In genomic region chr15:31393441-31394091, GRCh38 we compare ENCODE assay signal across 8 cellular contexts.
DNase-seq lines count a peak whose midpoint lies in the region; ATAC-seq and TF ChIP-seq lines count a peak whose summit lies in the region.

No MANE protein-coding gene starts in this region.

- no peak for ATAC-seq in activated naive CD8-positive, alpha-beta T cell treated with anti-CD3 and anti-CD28 coated beads, Interleukin-2, amount 10 ng/mL, durations not matched to agents 7 days and 5 days (ENCODE audit: low read depth)
- ATAC-seq in mucosa of descending colon, result no peak
- no peak for ATAC-seq in HG02852 (IDR thresholded peaks at IDR 0.05; ENCODE audit: unreplicated experiment)
- no peak for ATAC-seq in esophagus mucosa

- peak overlapping the region; percentile 92 for H3K27ac Mint-ChIP-seq in activated naive CD8-positive, alpha-beta T cell treated with anti-CD3 and anti-CD28 coated beads, Interleukin-2, amount 10 ng/mL, durations not matched to agents 7 days and 5 days

- H3K4me1 Mint-ChIP-seq in activated naive CD8-positive, alpha-beta T cell treated with anti-CD3 and anti-CD28 coated beads, Interleukin-2, amount 10 ng/mL, durations not matched to agents 7 days and 5 days, result peaks cover 32% of the 10 kb centered on the region

- H3K4me3 ChIP-seq in HL-60 (replicated peaks; ENCODE audit: insufficient read depth, low read length) (peak overlapping the region; percentile 68), mucosa of descending colon (no peak overlapping the region)

- no peaks in the 10 kb centered on the region for H3K27me3 Mint-ChIP-seq in activated naive CD8-positive, alpha-beta T cell treated with anti-CD3 and anti-CD28 coated beads, Interleukin-2, amount 10 ng/mL, durations not matched to agents 7 days and 5 days

- H3K9me3 ChIP-seq in mucosa of descending colon, result no peaks in the 10 kb centered on the region

- peak overlapping the region; percentile 93 for H3K4me3 Mint-ChIP-seq in activated naive CD8-positive, alpha-beta T cell treated with anti-CD3 and anti-CD28 coated beads, Interleukin-2, amount 10 ng/mL, durations not matched to agents 7 days and 5 days

- peaks cover 10% of the 10 kb centered on the region for H3K36me3 Mint-ChIP-seq in activated naive CD8-positive, alpha-beta T cell treated with anti-CD3 and anti-CD28 coated beads, Interleukin-2, amount 10 ng/mL, durations not matched to agents 7 days and 5 days

- POLR2A ChIA-PET in activated naive CD8-positive, alpha-beta T cell treated with anti-CD3 and anti-CD28 coated beads, Interleukin-2, amount 10 ng/mL, durations not matched to agents 7 days and 5 days (lab: Charles Lee), result interaction anchor here (2.4 to 3.2 kb wide), 3 partner anchors 27 to 47 kb away, joined by 14 to 76 read pairs (median 49); no protein-coding TSS in a partner anchor

- H3K9me3 Mint-ChIP-seq in activated naive CD8-positive, alpha-beta T cell treated with anti-CD3 and anti-CD28 coated beads, Interleukin-2, amount 10 ng/mL, durations not matched to agents 7 days and 5 days, result peaks cover 3% of the 10 kb centered on the region

- H3K27me3 ChIP-seq in HL-60 (ENCODE audit: insufficient read depth, poor library complexity, severe bottlenecking), result no peaks in the 10 kb centered on the region

- H3K4me1 ChIP-seq in mucosa of descending colon (ENCODE audit: low read depth), result peaks cover 28% of the 10 kb centered on the region

- intact Hi-C loops in mucosa of descending colon (cut with DNase I, micrococcal nuclease), result loop anchor here in 1 of 2 donors (10.0 kb wide), 1 partner anchor 59 kb away; no protein-coding TSS in a partner anchor

- no peak for TF ChIP-seq CTCF in HL-60 (IDR thresholded peaks at IDR 0.05; ENCODE audit: insufficient read depth, low read length)
- no peak for TF ChIP-seq CTCF in mucosa of descending colon (IDR thresholded peaks at IDR 0.05)

- DNase-seq in CD1c-positive myeloid dendritic cell (ENCODE audit: extremely low spot score) (peak; percentile 19), HL-60 (ENCODE audit: low read depth in 1 of 2, low spot score in 1 of 2) (peak in 1 of 2 experiments; percentile 73), mucosa of descending colon (peak in 2 of 3 donors; percentile 63 to 64), NCI-H774 (lab: John Stamatoyannopoulos, UW) (no peak), activated gamma-delta T cell treated with Interleukin-2 at 50 U/mL for 16 hours (no peak)
- peak; percentile 43 for DNase-seq in activated naive CD8-positive, alpha-beta T cell treated with anti-CD3 and anti-CD28 coated beads, Interleukin-2, amount 10 ng/mL, durations not matched to agents 7 days and 5 days

- no peak overlapping the region for H3K27ac ChIP-seq in HL-60 (replicated peaks)

- H3K36me3 ChIP-seq in mucosa of descending colon (ENCODE audit: low read depth), result no peaks in the 10 kb centered on the region

Comparison
In these comparisons a context has a peak if more than half of its experiments do, and no peak if none do; other contexts are left out.
1. DNase-seq: peak in CD1c-positive myeloid dendritic cell (single experiment), activated naive CD8-positive, alpha-beta T cell treated with anti-CD3 and anti-CD28 coated beads, Interleukin-2, amount 10 ng/mL, durations not matched to agents 7 days and 5 days (single experiment) and mucosa of descending colon (2 of 3); none in NCI-H774 (single experiment) and activated gamma-delta T cell treated with Interleukin-2 at 50 U/mL for 16 hours (single experiment).